Comparison of ENCODE assay signal across 20 cellular contexts in genomic region chr3:132350814-132351213, GRCh38. TPM values are rescaled to one million over a fixed set of nuclear protein-coding genes. Genes with fewer than 3 reads are reported as not detected.
DNase-seq lines count a peak whose midpoint lies in the region; ATAC-seq, FAIRE-seq and TF ChIP-seq lines count a peak whose summit lies in the region.
"Had no signal": no experiment of that assay in that cellular context is flagged by ENCODE, and none has a peak within 500 bp of the region (broad histone marks: within the 10 kb centered on the region; RNA-seq: fewer than 3 reads in every experiment).

No MANE protein-coding gene starts in this region.

- no peaks in the 10 kb centered on the region for H3K27me3 Mint-ChIP-seq in H9 (ENCODE audit: low read depth)
- H3K27me3 Mint-ChIP-seq in WTC11 (ENCODE audit: low read depth), result no peaks in the 10 kb centered on the region
- H3K27me3 Mint-ChIP-seq: CD4-positive, CD25-positive, alpha-beta regulatory T cell had no signal

- H2BK12ac ChIP-seq in H9 (ENCODE audit: insufficient read length, low read depth, low read length), result no peak overlapping the region

- CTCF ChIA-PET in WTC11 (lab: Charles Lee), result interaction anchor here (0.6 to 11.2 kb wide), 12 partner anchors 8 to 216 kb away, joined by 3 to 185 read pairs (median 6); no protein-coding TSS in a partner anchor

- TF ChIP-seq CTCF in H9 (conservative IDR thresholded peaks at IDR 0.05) (no peak), WTC11 (IDR thresholded peaks at IDR 0.05) (no peak)

- peak overlapping the region; percentile 38; the same call in 1 of the 2 replicates for H3K4me3 ChIP-seq in iPS-20b (ENCODE audit: low read length)
- H3K4me3 ChIP-seq: SJCRH30 had no signal

- POLR2A ChIA-PET in WTC11 (lab: Charles Lee), result no interaction called here

- H3K9me3 Mint-ChIP-seq in H9, result no peaks in the 10 kb centered on the region
- no peaks in the 10 kb centered on the region for H3K9me3 Mint-ChIP-seq in WTC11
- H3K9me3 Mint-ChIP-seq: CD4-positive, CD25-positive, alpha-beta regulatory T cell had no signal

- in situ Hi-C loops in ACHN (cut with HindIII; ENCODE audit: low pct_ligation_motif_present, low pct_unique_long_range_greater_than_20kb, low sequenced_read_pairs), result no loop called here

- H4K5ac ChIP-seq in H9 (ENCODE audit: insufficient read length, low read depth, low read length), result no peak overlapping the region

- H2BK5ac ChIP-seq in H9 (ENCODE audit: insufficient read length, low read length), result no peak overlapping the region

- no peak overlapping the region for H3T11ph ChIP-seq in H9 (ENCODE audit: low read length)

- TF ChIP-seq POLR2A in GM12891 (IDR thresholded peaks at IDR 0.05; ENCODE audit: low read depth, low read length), result no peak

- H3K27ac ChIP-seq in H9 (ENCODE audit: insufficient read length, low read depth, low read length), result peak overlapping the region; percentile 21
- H3K27ac ChIP-seq in iPS-20b (ENCODE audit: low read length), result peak overlapping the region; percentile 10
- H3K27ac ChIP-seq: KMS-11, SJCRH30 had no signal

- H2AK5ac ChIP-seq in H9 (ENCODE audit: insufficient read length, low read length), result no peak overlapping the region

- H3K4me3 Mint-ChIP-seq in H9, result peak overlapping the region in 1 of 2 experiments; percentile 8; a peak in 2 of 5 replicates
- peak overlapping the region; percentile 12; the same call in 1 of the 2 replicates for H3K4me3 Mint-ChIP-seq in WTC11
- H3K4me3 Mint-ChIP-seq: CD4-positive, CD25-positive, alpha-beta regulatory T cell had no signal

- no peak overlapping the region for H4K91ac ChIP-seq in H9 (ENCODE audit: insufficient read length, low read depth, low read length)

- H3K4me1 Mint-ChIP-seq in H9 (peaks cover 26 to 27% of the 10 kb centered on the region in 2 experiments), WTC11 (peaks cover 28% of the 10 kb centered on the region)

- peak overlapping the region; percentile 40 for H3K4me2 ChIP-seq in H9 (ENCODE audit: insufficient read depth, insufficient read length, low read length)
- H3K4me2 ChIP-seq: KMS-11 had no signal

- no peak overlapping the region for H2AFZ ChIP-seq in H9 (ENCODE audit: low read length)

- H3K27me3 ChIP-seq in H9 (ENCODE audit: insufficient read depth, low read length), result no peaks in the 10 kb centered on the region
- H3K27me3 ChIP-seq in iPS-20b (ENCODE audit: insufficient read depth, low read length), result no peaks in the 10 kb centered on the region
- H3K27me3 ChIP-seq: SJCRH30 had no signal

- peak overlapping the region; percentile 7 to 91 (median 63) for H3K27ac Mint-ChIP-seq in H9
- peak overlapping the region; percentile 50 for H3K27ac Mint-ChIP-seq in WTC11
- H3K27ac Mint-ChIP-seq: CD4-positive, CD25-positive, alpha-beta regulatory T cell had no signal

- no peak for DNase-seq in H9
- DNase-seq in WTC11 (ENCODE audit: low spot score), result no peak
- no peak for DNase-seq in GM12891 (ENCODE audit: insufficient read length, low spot score)
- DNase-seq in DMS153 treated with DMSO at 0.1 percent for 48 hours (lab: John Stamatoyannopoulos, UW; ENCODE audit: unreplicated experiment), result no peak
- DNase-seq in ACHN, result no peak
- DNase-seq: CD4-positive, CD25-positive, alpha-beta regulatory T cell; DMS53; MM.1S; NCI-H2029 treated with DMSO at 0.1 percent for 48 hours; NCI-H446 treated with DMSO at 0.1 percent for 48 hours; NCI-H526; NCI-H82; NK-92 treated with Interleukin-12 subunit alpha and Interleukin-12 subunit beta, amount 100 ng/mL, for 24 hours; PC-3; SJCRH30 had no signal

- no peak overlapping the region for H3K56ac ChIP-seq in H9 (ENCODE audit: insufficient read length, low read depth, low read length)

- H3K23ac ChIP-seq in H9 (ENCODE audit: insufficient read length, low read depth, low read length), result no peak overlapping the region

- no peak overlapping the region for H2BK120ac ChIP-seq in H9 (ENCODE audit: low read depth, low read length, poor library complexity, severe bottlenecking)

- no peak for FAIRE-seq in GM12891 (lab: Jason Lieb, UNC)

- no peak overlapping the region for H3K18ac ChIP-seq in H9 (ENCODE audit: insufficient read length, low read depth, low read length)

- H3K4ac ChIP-seq in H9 (ENCODE audit: low read depth, low read length), result no peak overlapping the region

- no peak overlapping the region for H2BK20ac ChIP-seq in H9 (ENCODE audit: low read depth, low read length, poor library complexity, severe bottlenecking)

- H4K8ac ChIP-seq in H9 (replicated peaks; ENCODE audit: insufficient read length, low read depth, low read length), result no peak overlapping the region

- no peak overlapping the region for H2BK15ac ChIP-seq in H9 (ENCODE audit: low read depth, low read length)

- no peaks in the 10 kb centered on the region for H4K20me1 ChIP-seq in H9 (ENCODE audit: control insufficient read depth, insufficient read depth, insufficient read length)

- H3K4me1 ChIP-seq in H9 (ENCODE audit: insufficient read depth, low read length), result peaks cover 9% of the 10 kb centered on the region; the same call in 1 of the 2 replicates
- H3K4me1 ChIP-seq in iPS-20b (ENCODE audit: insufficient read depth, low read length), result peaks cover 17% of the 10 kb centered on the region; the same call in 1 of the 2 replicates

- H3K9ac ChIP-seq in H9 (ENCODE audit: extremely low read depth, insufficient read length, low read length) (no peak overlapping the region), iPS-20b (ENCODE audit: low read depth, low read length) (peak overlapping the region; percentile 35; the same call in 1 of the 2 replicates)
- H3K9ac ChIP-seq: KMS-11 had no signal

- ATAC-seq in WTC11, result no peak
- no peak for ATAC-seq in GM18868 (IDR thresholded peaks at IDR 0.05; ENCODE audit: unreplicated experiment)
- ATAC-seq: PC-3, Right ventricle myocardium inferior had no signal

- H3K23me2 ChIP-seq in H9 (ENCODE audit: insufficient read length, low read depth, low read length, poor library complexity, severe bottlenecking), result no peaks in the 10 kb centered on the region

- H3K36me3 Mint-ChIP-seq in H9 (ENCODE audit: insufficient read depth in 1 of 3, low read depth in 3 of 3) (no peaks in the 10 kb centered on the region), WTC11 (no peaks in the 10 kb centered on the region)
- H3K36me3 Mint-ChIP-seq: CD4-positive, CD25-positive, alpha-beta regulatory T cell had no signal

- H3K36me3 ChIP-seq in iPS-20b (ENCODE audit: insufficient read depth, low read depth, low read length), result no peaks in the 10 kb centered on the region
- H3K36me3 ChIP-seq: SJCRH30 had no signal

- no peak overlapping the region for H3K14ac ChIP-seq in H9 (ENCODE audit: insufficient read depth, low read length)

- H3K79me1 ChIP-seq in H9 (ENCODE audit: insufficient read depth, low read depth, low read length, poor library complexity, severe bottlenecking), result no peaks in the 10 kb centered on the region

- H3K9me3 ChIP-seq in H9 (ENCODE audit: control insufficient read depth, low read depth, low read length) (no peaks in the 10 kb centered on the region), iPS-20b (ENCODE audit: insufficient read depth, low read depth, low read length) (no peaks in the 10 kb centered on the region)
- H3K9me3 ChIP-seq: SJCRH30 had no signal

- WGBS in H9 (ENCODE audit: extremely low coverage, insufficient read length, low lambda C conversion rate), result no CpG with 5 or more reads among the region's 1 CpG

- H3K79me2 ChIP-seq in H9 (ENCODE audit: insufficient read depth, low read length), result no peaks in the 10 kb centered on the region

TF ChIP-seq in WTC11, 78 proteins besides CTCF, POLR2A, EP300 and RAD21 (continues in another document):
- TF ChIP-seq TCF7 (CRISPR knock-in tag; IDR thresholded peaks at IDR 0.05; ENCODE audit: low read depth), result no peak
- no peak for TF ChIP-seq ETV6 (CRISPR knock-in tag; IDR thresholded peaks at IDR 0.05)
- no peak for TF ChIP-seq CREM (CRISPR knock-in tag; IDR thresholded peaks at IDR 0.05)
- TF ChIP-seq TEAD4 (CRISPR knock-in tag; IDR thresholded peaks at IDR 0.05), result no peak
- no peak for TF ChIP-seq IRF2 (CRISPR knock-in tag; IDR thresholded peaks at IDR 0.05; ENCODE audit: borderline replicate concordance, low read depth)
- TF ChIP-seq ZNF263 (CRISPR knock-in tag; IDR thresholded peaks at IDR 0.05; ENCODE audit: low read depth), result no peak
- no peak for TF ChIP-seq NR2C2 (CRISPR knock-in tag; IDR thresholded peaks at IDR 0.05)
- TF ChIP-seq, protein P1, sequence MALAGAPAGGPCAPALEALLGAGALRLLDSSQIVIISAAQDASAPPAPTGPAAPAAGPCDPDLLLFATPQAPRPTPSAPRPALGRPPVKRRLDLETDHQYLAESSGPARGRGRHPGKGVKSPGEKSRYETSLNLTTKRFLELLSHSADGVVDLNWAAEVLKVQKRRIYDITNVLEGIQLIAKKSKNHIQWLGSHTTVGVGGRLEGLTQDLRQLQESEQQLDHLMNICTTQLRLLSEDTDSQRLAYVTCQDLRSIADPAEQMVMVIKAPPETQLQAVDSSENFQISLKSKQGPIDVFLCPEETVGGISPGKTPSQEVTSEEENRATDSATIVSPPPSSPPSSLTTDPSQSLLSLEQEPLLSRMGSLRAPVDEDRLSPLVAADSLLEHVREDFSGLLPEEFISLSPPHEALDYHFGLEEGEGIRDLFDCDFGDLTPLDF (CRISPR knock-in tag; IDR thresholded peaks at IDR 0.05), result no peak
- TF ChIP-seq RELA (CRISPR knock-in tag; IDR thresholded peaks at IDR 0.05; ENCODE audit: borderline replicate concordance), result no peak

TF ChIP-seq in GM12891, 5 proteins besides CTCF, POLR2A, EP300 and RAD21:
- TF ChIP-seq SPI1 (IDR thresholded peaks at IDR 0.05; ENCODE audit: low read depth, low read length), result no peak
- TF ChIP-seq TAF1 (IDR thresholded peaks at IDR 0.05; ENCODE audit: low read depth, low read length), result no peak
- no peak for TF ChIP-seq POLR2AphosphoS5 (IDR thresholded peaks at IDR 0.05; ENCODE audit: low read depth, low read length)
- TF ChIP-seq PAX5 (IDR thresholded peaks at IDR 0.05; ENCODE audit: insufficient read depth, low read length, severe bottlenecking), result no peak
- TF ChIP-seq POU2F2 (IDR thresholded peaks at IDR 0.05; ENCODE audit: low read depth, low read length), result no peak

RNA-seq across cellular contexts. Expression of gene ACP3, which starts 33.6 kb away (rescaled TPM):
- total RNA-seq in H9 (2021) (0.17 and 0.39 TPM in 2 replicates), WTC11 (2021) (1.6 to 2.5 TPM (median 1.9 TPM) in 3 replicates)
- polyA plus RNA-seq in GM12891 (2012; ENCODE audit: low read depth, missing spikeins), result 0.22 TPM
- total RNA-seq: CD4-positive, CD25-positive, alpha-beta regulatory T cell; G401; SJCRH30 had no signal
- polyA plus RNA-seq: CD4-positive, CD25-positive, alpha-beta regulatory T cell had no signal
